In the genomic region with DNA sequence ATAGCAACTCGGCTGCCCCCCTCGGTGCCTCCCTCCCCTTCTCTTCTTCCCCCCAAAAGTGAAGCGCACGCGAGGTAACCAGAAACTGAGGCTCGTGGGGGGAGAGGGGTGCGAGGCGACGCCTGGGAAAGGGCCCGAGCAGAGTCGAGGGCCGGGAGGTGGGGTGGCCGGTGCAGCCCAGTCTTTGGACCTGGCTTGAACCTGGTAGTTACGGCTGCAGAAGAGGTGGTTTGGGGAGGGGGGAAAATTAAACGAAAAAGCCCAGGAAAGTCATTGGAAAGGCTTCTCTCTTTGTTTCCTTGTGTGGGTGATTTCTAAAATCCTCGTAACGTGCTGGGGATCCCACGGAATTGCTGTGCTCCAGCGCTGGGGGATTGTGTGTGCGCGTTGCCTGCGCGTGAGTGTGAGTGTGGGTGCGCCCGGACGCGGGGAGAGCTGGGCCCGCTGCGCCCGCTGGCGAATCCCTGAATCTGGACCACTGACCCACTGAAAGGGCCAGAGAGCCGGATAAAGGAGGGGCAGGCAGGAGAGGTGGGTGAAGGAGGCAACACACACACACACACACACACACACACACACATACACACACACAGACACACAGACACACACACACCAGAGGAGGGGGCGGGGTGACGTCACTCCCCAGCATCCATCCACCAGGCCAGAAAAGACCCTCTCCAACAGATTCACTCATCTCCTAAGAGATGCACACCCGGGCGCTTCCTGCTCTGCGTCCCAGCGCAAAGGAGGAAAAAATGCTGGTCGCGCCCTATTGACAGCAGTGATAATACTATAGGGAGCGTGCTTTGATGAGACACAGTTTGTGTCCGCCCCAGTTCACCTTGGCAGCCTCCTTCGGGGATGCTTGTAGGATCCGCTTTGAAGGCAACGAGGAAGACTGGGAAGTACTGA, we compare ENCODE assay signal across 7 cellular contexts.
DNase-seq lines count a peak whose midpoint lies in the region; ATAC-seq and TF ChIP-seq lines count a peak whose summit lies in the region.

No MANE protein-coding gene starts in this region.

- no peak overlapping the region for H2BK20ac ChIP-seq in IMR-90 (ENCODE audit: low read depth, low read length)

- CTCF ChIA-PET in IMR-90 (lab: Yijun Ruan, JAX), result no interaction called here

- no peak for ATAC-seq in IMR-90 (ENCODE audit: low read depth)
- ATAC-seq in stimulated activated naive CD8-positive, alpha-beta T cell treated with anti-CD3 and anti-CD28 coated beads, Interleukin-15, amount 100 ng/mL, for 72 hours, result peak; percentile 33
- no peak for ATAC-seq in GM21825 (IDR thresholded peaks at IDR 0.05; ENCODE audit: unreplicated experiment)
- no peak for ATAC-seq in GM18517 (IDR thresholded peaks at IDR 0.05; ENCODE audit: unreplicated experiment)

- H3K36me3 Mint-ChIP-seq in HFFc6 (ENCODE audit: low read depth), result no peaks in the 10 kb centered on the region

- no peaks in the 10 kb centered on the region for H3K79me1 ChIP-seq in IMR-90 (ENCODE audit: low read depth in 1 of 2, low read length in 2 of 2)

- H2BK15ac ChIP-seq in IMR-90 (ENCODE audit: low read depth, low read length), result no peak overlapping the region

- peak overlapping the region; percentile 35 for H2AFZ ChIP-seq in IMR-90 (replicated peaks; ENCODE audit: low read length, poor library complexity)

- no peak overlapping the region for H3K14ac ChIP-seq in IMR-90 (replicated peaks; ENCODE audit: low read depth, low read length)

- no peak overlapping the region for H2AK9ac ChIP-seq in IMR-90 (replicated peaks; ENCODE audit: low read depth, low read length, poor library complexity)

- H3K27ac ChIP-seq in IMR-90 (ENCODE audit: insufficient read depth, low read length), result no peak overlapping the region
- H3K27ac ChIP-seq in breast epithelium, result no peak overlapping the region
- peak overlapping the region; percentile 94 for H3K27ac ChIP-seq in layer of hippocampus (ENCODE audit: low read depth, low read length)

- no peak overlapping the region for H3K56ac ChIP-seq in IMR-90 (ENCODE audit: extremely low read depth, insufficient read depth, low read length)

- intact Hi-C loops in IMR-90 (cut with micrococcal nuclease) (loop anchor here (10.0 kb wide), 1 partner anchor 374 kb away; no protein-coding TSS in a partner anchor), breast epithelium (cut with DNase I; ENCODE audit: low total_unique reads) (no loop called here)

- no peak overlapping the region for H4K91ac ChIP-seq in IMR-90 (ENCODE audit: insufficient read depth, low read depth, low read length)

- H3K27me3 ChIP-seq in IMR-90 (ENCODE audit: control insufficient read depth, insufficient read depth, low read length) (peaks cover 15% of the 10 kb centered on the region; the same call in 1 of the 2 replicates), breast epithelium (peaks cover 0 to 32% of the 10 kb centered on the region in 2 donors), layer of hippocampus (ENCODE audit: control insufficient read depth, insufficient read depth, low read length) (no peaks in the 10 kb centered on the region)

- peak overlapping the region; percentile 38; the same call in 1 of the 2 replicates for H3K4me3 ChIP-seq in IMR-90 (ENCODE audit: insufficient read depth, low read depth, low read length)
- H3K4me3 ChIP-seq in breast epithelium, result peak overlapping the region; percentile 55 to 83 (median 56)

- H4K20me1 ChIP-seq in IMR-90 (ENCODE audit: insufficient read depth, low read length), result no peaks in the 10 kb centered on the region

- DNase-seq in IMR-90 (no peak), breast epithelium (ENCODE audit: low spot score in 2 of 2) (no peak), HFFc6 (no peak)
- no peak for DNase-seq in stimulated activated naive CD8-positive, alpha-beta T cell treated with anti-CD3 and anti-CD28 coated beads, Interleukin-15, amount 100 ng/mL, for 72 hours

- H2BK120ac ChIP-seq in IMR-90 (ENCODE audit: low read depth, low read length), result no peak overlapping the region

- H2AK5ac ChIP-seq in IMR-90 (ENCODE audit: low read depth, low read length), result no peak overlapping the region

- no peak overlapping the region for H4K5ac ChIP-seq in IMR-90 (ENCODE audit: low read depth, low read length)

- TF ChIP-seq CTCF in IMR-90 (conservative IDR thresholded peaks at IDR 0.05; ENCODE audit: low read depth, low read length), result no peak
- no peak for TF ChIP-seq CTCF in breast epithelium (IDR thresholded peaks at IDR 0.05)
- TF ChIP-seq CTCF in HFFc6 (IDR thresholded peaks at IDR 0.05), result no peak

- H3K27ac Mint-ChIP-seq in stimulated activated naive CD8-positive, alpha-beta T cell treated with anti-CD3 and anti-CD28 coated beads, Interleukin-15, amount 100 ng/mL, for 72 hours, result no peak overlapping the region
- H3K27ac Mint-ChIP-seq in HFFc6, result no peak overlapping the region

- no peak for TF ChIP-seq POLR2A in IMR-90 (IDR thresholded peaks at IDR 0.05; ENCODE audit: low read depth, low read length)
- no peak for TF ChIP-seq POLR2A in breast epithelium (IDR thresholded peaks at IDR 0.05)

- POLR2A ChIA-PET in IMR-90 (lab: Charles Lee; ENCODE audit: unreplicated experiment), result no interaction called here

- H3K4me1 ChIP-seq in IMR-90 (ENCODE audit: control insufficient read depth, insufficient read depth, low read length) (no peaks in the 10 kb centered on the region), breast epithelium (no peaks in the 10 kb centered on the region)

- H2BK5ac ChIP-seq in IMR-90 (ENCODE audit: low read depth, low read length, poor library complexity, severe bottlenecking), result no peak overlapping the region

- dilution Hi-C loops in IMR-90 (cut with HindIII; ENCODE audit: low sequenced_read_pairs, unreplicated experiment), result no loop called here

- no peaks in the 10 kb centered on the region for H3K9me3 Mint-ChIP-seq in stimulated activated naive CD8-positive, alpha-beta T cell treated with anti-CD3 and anti-CD28 coated beads, Interleukin-15, amount 100 ng/mL, for 72 hours
- H3K9me3 Mint-ChIP-seq in HFFc6, result peaks cover 4% of the 10 kb centered on the region; the same call in 1 of the 2 replicates

- TF ChIP-seq RAD21 in IMR-90 (IDR thresholded peaks at IDR 0.05; ENCODE audit: low read length), result no peak

- H3K4me3 Mint-ChIP-seq in stimulated activated naive CD8-positive, alpha-beta T cell treated with anti-CD3 and anti-CD28 coated beads, Interleukin-15, amount 100 ng/mL, for 72 hours, result peak overlapping the region; percentile 71 to 76
- H3K4me3 Mint-ChIP-seq in HFFc6, result no peak overlapping the region; the same call in 1 of the 2 replicates

- H3K4me2 ChIP-seq in IMR-90 (ENCODE audit: low read depth, low read length), result peak overlapping the region; percentile 42; the same call in 1 of the 2 replicates

- WGBS in IMR-90 (ENCODE audit: extremely low coverage in 2 of 2, insufficient read length in 1 of 2), 2 experiments, result no CpG with 5 or more reads among the region's 45 CpGs

- H3K27me3 Mint-ChIP-seq in stimulated activated naive CD8-positive, alpha-beta T cell treated with anti-CD3 and anti-CD28 coated beads, Interleukin-15, amount 100 ng/mL, for 72 hours, result peaks cover 63% of the 10 kb centered on the region
- peaks cover 16% of the 10 kb centered on the region for H3K27me3 Mint-ChIP-seq in HFFc6 (ENCODE audit: insufficient read depth)

- H3K4me1 Mint-ChIP-seq in stimulated activated naive CD8-positive, alpha-beta T cell treated with anti-CD3 and anti-CD28 coated beads, Interleukin-15, amount 100 ng/mL, for 72 hours, result peaks cover 17% of the 10 kb centered on the region
- H3K4me1 Mint-ChIP-seq in HFFc6 (ENCODE audit: low read depth), result no peaks in the 10 kb centered on the region

- no peak overlapping the region for H3K4ac ChIP-seq in IMR-90 (ENCODE audit: low read depth, low read length)

- no peak overlapping the region for H4K8ac ChIP-seq in IMR-90 (ENCODE audit: low read depth in 2 of 2, low read length in 2 of 2)

- no peak overlapping the region for H3K23ac ChIP-seq in IMR-90 (ENCODE audit: low read depth, low read length)

- no peaks in the 10 kb centered on the region for H3K9me1 ChIP-seq in IMR-90 (ENCODE audit: insufficient read depth, low read length)

- H3K36me3 ChIP-seq in IMR-90 (ENCODE audit: control insufficient read depth, insufficient read depth, low read length) (no peaks in the 10 kb centered on the region), breast epithelium (no peaks in the 10 kb centered on the region)

- no TSS peak for BruUV-seq in IMR-90 (replicated peaks; lab: Mats Ljungman, UMichigan)

- H3K18ac ChIP-seq in IMR-90 (ENCODE audit: low read depth, low read length), result no peak overlapping the region

- H3K9me3 ChIP-seq in IMR-90 (ENCODE audit: control insufficient read depth, insufficient read depth, low read length) (no peaks in the 10 kb centered on the region), breast epithelium (no peaks in the 10 kb centered on the region)

- in situ Hi-C loops in IMR-90 (cut with MboI; ENCODE audit: low sequenced_read_pairs), result no loop called here

- no peak overlapping the region for H3K9ac ChIP-seq in IMR-90 (ENCODE audit: low read depth, low read length)

TF ChIP-seq in IMR-90, 13 proteins besides CTCF, POLR2A, EP300 and RAD21:
- TF ChIP-seq NFE2L2 (IDR thresholded peaks at IDR 0.05; ENCODE audit: low read depth, low read length) (no peak), CEBPB (IDR thresholded peaks at IDR 0.05; ENCODE audit: low read depth, low read length) (no peak), BHLHE40 (IDR thresholded peaks at IDR 0.05; ENCODE audit: low read depth, low read length) (no peak), RFX5 (IDR thresholded peaks at IDR 0.05; ENCODE audit: low read depth, low read length) (no peak), SMC3 (IDR thresholded peaks at IDR 0.05; ENCODE audit: low read depth, low read length) (no peak), CHD1 (IDR thresholded peaks at IDR 0.05; ENCODE audit: low read depth, low read length) (no peak), FOS (IDR thresholded peaks at IDR 0.05; ENCODE audit: low read depth, low read length) (no peak), MAZ (IDR thresholded peaks at IDR 0.05; ENCODE audit: borderline replicate concordance, low read depth, low read length) (no peak)
- TF ChIP-seq, protein P1, sequence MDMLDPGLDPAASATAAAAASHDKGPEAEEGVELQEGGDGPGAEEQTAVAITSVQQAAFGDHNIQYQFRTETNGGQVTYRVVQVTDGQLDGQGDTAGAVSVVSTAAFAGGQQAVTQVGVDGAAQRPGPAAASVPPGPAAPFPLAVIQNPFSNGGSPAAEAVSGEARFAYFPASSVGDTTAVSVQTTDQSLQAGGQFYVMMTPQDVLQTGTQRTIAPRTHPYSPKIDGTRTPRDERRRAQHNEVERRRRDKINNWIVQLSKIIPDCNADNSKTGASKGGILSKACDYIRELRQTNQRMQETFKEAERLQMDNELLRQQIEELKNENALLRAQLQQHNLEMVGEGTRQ (IDR thresholded peaks at IDR 0.05; ENCODE audit: low read depth, low read length), result no peak
